Comparison of ENCODE assay signal across 2 cellular contexts in the genomic region with DNA sequence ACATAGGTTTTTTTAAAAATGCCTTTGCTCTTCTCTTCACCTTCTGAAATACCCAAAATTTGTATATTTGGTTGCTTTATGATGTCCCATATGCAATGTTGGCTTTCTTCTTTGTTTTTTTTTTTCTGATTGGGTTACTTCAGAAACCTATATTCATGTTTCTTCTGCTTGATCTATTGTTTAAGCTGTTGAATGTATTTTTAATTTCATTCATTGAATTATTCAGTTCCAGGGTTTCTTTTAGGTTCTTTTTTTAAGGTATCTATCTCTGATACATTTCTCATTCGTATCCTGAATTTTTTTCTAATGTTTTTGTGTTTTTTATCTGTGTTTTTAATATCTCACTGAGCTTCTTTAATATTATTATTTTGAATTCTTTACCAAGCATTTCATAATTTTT.
TF ChIP-seq lines count a peak whose summit lies in the region.

No MANE protein-coding gene starts in this region.

TF ChIP-seq in HEK293, 187 proteins besides CTCF, POLR2A, EP300 and RAD21 (continued from another document):
- peak; percentile 26 for TF ChIP-seq SETDB1 (IDR thresholded peaks at IDR 0.05; ENCODE audit: insufficient read length, low read length)
TF ChIP-seq in HEK293: peak in this region for 1.

TF ChIP-seq in K562, 482 proteins besides CTCF, POLR2A, EP300 and RAD21 (continued from another document):
- 0 out of 2 replicates have a peak, but pooled peaks have one; percentile 34 for TF ChIP-seq HLTF (IDR thresholded peaks at IDR 0.05)
- TF ChIP-seq ZNF217 (CRISPR knock-in tag; IDR thresholded peaks at IDR 0.05) = no peak
- TF ChIP-seq ZNF699 (CRISPR knock-in tag; IDR thresholded peaks at IDR 0.05; ENCODE audit: insufficient replicate concordance) = no peak
- TF ChIP-seq, protein P1, sequence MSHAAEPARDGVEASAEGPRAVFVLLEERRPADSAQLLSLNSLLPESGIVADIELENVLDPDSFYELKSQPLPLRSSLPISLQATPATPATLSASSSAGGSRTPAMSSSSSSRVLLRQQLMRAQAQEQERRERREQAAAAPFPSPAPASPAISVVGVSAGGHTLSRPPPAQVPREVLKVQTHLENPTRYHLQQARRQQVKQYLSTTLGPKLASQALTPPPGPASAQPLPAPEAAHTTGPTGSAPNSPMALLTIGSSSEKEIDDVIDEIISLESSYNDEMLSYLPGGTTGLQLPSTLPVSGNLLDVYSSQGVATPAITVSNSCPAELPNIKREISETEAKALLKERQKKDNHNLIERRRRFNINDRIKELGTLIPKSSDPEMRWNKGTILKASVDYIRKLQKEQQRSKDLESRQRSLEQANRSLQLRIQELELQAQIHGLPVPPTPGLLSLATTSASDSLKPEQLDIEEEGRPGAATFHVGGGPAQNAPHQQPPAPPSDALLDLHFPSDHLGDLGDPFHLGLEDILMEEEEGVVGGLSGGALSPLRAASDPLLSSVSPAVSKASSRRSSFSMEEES (CRISPR knock-in tag; IDR thresholded peaks at IDR 0.05) = no peak
- peak in 1 of 2 experiments; percentile 63; a peak in 1 of 3 replicates for TF ChIP-seq CBX3 (IDR thresholded peaks at IDR 0.05; ENCODE audit: borderline replicate concordance in 1 of 2, low read length in 2 of 2)
- TF ChIP-seq, protein P2, sequence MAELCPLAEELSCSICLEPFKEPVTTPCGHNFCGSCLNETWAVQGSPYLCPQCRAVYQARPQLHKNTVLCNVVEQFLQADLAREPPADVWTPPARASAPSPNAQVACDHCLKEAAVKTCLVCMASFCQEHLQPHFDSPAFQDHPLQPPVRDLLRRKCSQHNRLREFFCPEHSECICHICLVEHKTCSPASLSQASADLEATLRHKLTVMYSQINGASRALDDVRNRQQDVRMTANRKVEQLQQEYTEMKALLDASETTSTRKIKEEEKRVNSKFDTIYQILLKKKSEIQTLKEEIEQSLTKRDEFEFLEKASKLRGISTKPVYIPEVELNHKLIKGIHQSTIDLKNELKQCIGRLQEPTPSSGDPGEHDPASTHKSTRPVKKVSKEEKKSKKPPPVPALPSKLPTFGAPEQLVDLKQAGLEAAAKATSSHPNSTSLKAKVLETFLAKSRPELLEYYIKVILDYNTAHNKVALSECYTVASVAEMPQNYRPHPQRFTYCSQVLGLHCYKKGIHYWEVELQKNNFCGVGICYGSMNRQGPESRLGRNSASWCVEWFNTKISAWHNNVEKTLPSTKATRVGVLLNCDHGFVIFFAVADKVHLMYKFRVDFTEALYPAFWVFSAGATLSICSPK (IDR thresholded peaks at IDR 0.05; ENCODE audit: borderline replicate concordance) = no peak
- peak; percentile 97 for TF ChIP-seq ZNF766 (CRISPR knock-in tag; conservative IDR thresholded peaks at IDR 0.05)
- TF ChIP-seq TCF7L2 (IDR thresholded peaks at IDR 0.05; ENCODE audit: low read depth, low read length) = no peak
- no peak for TF ChIP-seq LCOR (CRISPR knock-in tag; IDR thresholded peaks at IDR 0.05)
- peak in 1 of 2 experiments; percentile 30; a peak in 1 of 4 replicates for TF ChIP-seq TRIM24 (IDR thresholded peaks at IDR 0.05)
- TF ChIP-seq ZNF639 (CRISPR knock-in tag; conservative IDR thresholded peaks at IDR 0.05 in 1 of 2, IDR thresholded peaks at IDR 0.05 in 1 of 2) = no peak
- no peak for TF ChIP-seq ZNF24 (IDR thresholded peaks at IDR 0.05)
- no peak for TF ChIP-seq VEZF1 (CRISPR knock-in tag; IDR thresholded peaks at IDR 0.05)
- TF ChIP-seq SMARCA5 (IDR thresholded peaks at IDR 0.05) = no peak
- no peak for TF ChIP-seq ZNF778 (CRISPR knock-in tag; IDR thresholded peaks at IDR 0.05)
- peak; percentile 87; the same call in 1 of the 2 replicates for TF ChIP-seq TRIM28 (IDR thresholded peaks at IDR 0.05)
- TF ChIP-seq MED1 (CRISPR knock-in tag; IDR thresholded peaks at IDR 0.05; ENCODE audit: borderline replicate concordance) = no peak
- TF ChIP-seq ZBTB17 (CRISPR knock-in tag; IDR thresholded peaks at IDR 0.05) = no peak
- TF ChIP-seq YY1 (IDR thresholded peaks at IDR 0.05; ENCODE audit: borderline replicate concordance in 1 of 3, control insufficient read depth in 1 of 3, extremely low read depth in 1 of 3, insufficient read depth in 3 of 3, insufficient read length in 1 of 3, insufficient replicate concordance in 2 of 3, low read depth in 1 of 3, low read length in 2 of 3) = no peak
- no peak for TF ChIP-seq ELF1 (tag; IDR thresholded peaks at IDR 0.05)
- no peak for TF ChIP-seq MBD2 (IDR thresholded peaks at IDR 0.05; ENCODE audit: borderline replicate concordance, low read depth)
